In the genomic region with DNA sequence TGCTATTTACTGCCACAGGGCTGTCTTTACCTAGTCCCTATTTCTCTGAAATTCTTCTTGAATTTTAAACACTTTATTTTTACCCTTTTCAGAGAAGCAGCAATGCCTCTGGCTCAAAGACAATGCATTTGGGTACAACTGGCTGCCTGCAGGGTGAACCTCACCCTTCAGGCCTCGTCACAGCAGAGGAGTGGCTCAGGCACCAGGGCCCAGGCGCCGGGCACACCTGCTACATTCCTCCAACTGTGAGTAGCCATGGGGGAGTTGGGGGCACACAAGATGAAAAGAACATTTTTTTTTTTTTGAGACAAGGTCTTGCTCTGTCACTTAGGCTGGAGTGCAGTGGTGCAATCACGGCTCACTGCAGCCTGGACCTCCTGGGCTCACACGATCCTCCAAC, we compare ENCODE assay signal across 32 cellular contexts.
"Had no signal": no experiment of that assay in that cellular context is flagged by ENCODE, and none has a peak within 500 bp of the region (broad histone marks: within the 10 kb centered on the region; RNA-seq: fewer than 3 reads in every experiment).

No MANE protein-coding gene starts in this region.

- H3K4me3 Mint-ChIP-seq: activated CD4-positive, alpha-beta memory T cell treated with anti-CD3 and anti-CD28 coated beads, Interleukin-2, amount 10 ng/mL, durations not matched to agents 7 days and 5 days; activated CD4-positive, alpha-beta T cell treated with anti-CD3 and anti-CD28 coated beads, Interleukin-2, amount 10 ng/mL, durations not matched to agents 7 days and 5 days; activated naive CD8-positive, alpha-beta T cell treated with anti-CD3 and anti-CD28 coated beads for 36 hours; activated naive CD8-positive, alpha-beta T cell treated with anti-CD3 and anti-CD28 coated beads, Interleukin-2, amount 50 U/mL, for 24 hours; activated T-cell treated with anti-CD3 and anti-CD28 coated beads, Interleukin-2, amount 50 U/mL, for 4 hours; activated T-helper 17 cell treated with anti-CD3 and anti-CD28 coated beads, Interleukin-2, amount 50 U/mL, for 72 hours; effector memory CD8-positive, alpha-beta T cell; WTC11 had no signal

- H3K4me1 ChIP-seq: adrenal gland, body of pancreas had no signal

- H3K4me3 ChIP-seq: adrenal gland, body of pancreas had no signal

- H3K27me3 ChIP-seq: adrenal gland, body of pancreas had no signal

- H3K27ac ChIP-seq: adrenal gland, body of pancreas, epithelial cell of prostate, VCaP had no signal

- H3K27ac Mint-ChIP-seq: activated CD4-positive, alpha-beta memory T cell treated with anti-CD3 and anti-CD28 coated beads, Interleukin-2, amount 10 ng/mL, durations not matched to agents 7 days and 5 days; activated CD4-positive, alpha-beta T cell treated with anti-CD3 and anti-CD28 coated beads, Interleukin-2, amount 10 ng/mL, durations not matched to agents 7 days and 5 days; activated naive CD8-positive, alpha-beta T cell treated with anti-CD3 and anti-CD28 coated beads for 36 hours; activated naive CD8-positive, alpha-beta T cell treated with anti-CD3 and anti-CD28 coated beads, Interleukin-2, amount 50 U/mL, for 24 hours; activated T-helper 17 cell treated with anti-CD3 and anti-CD28 coated beads, Interleukin-2, amount 50 U/mL, for 72 hours; effector memory CD8-positive, alpha-beta T cell; WTC11 had no signal

- H3K36me3 Mint-ChIP-seq: activated naive CD8-positive, alpha-beta T cell treated with anti-CD3 and anti-CD28 coated beads for 36 hours; WTC11 had no signal

- DNase-seq: activated CD4-positive, alpha-beta memory T cell treated with anti-CD3 and anti-CD28 coated beads, Interleukin-2, amount 10 ng/mL, durations not matched to agents 7 days and 5 days; activated CD4-positive, alpha-beta T cell treated with anti-CD3 and anti-CD28 coated beads for 1 hour; activated CD4-positive, alpha-beta T cell treated with anti-CD3 and anti-CD28 coated beads for 4 hours; activated CD4-positive, alpha-beta T cell treated with anti-CD3 and anti-CD28 coated beads, Interleukin-2, amount 10 ng/mL, durations not matched to agents 7 days and 5 days; activated CD4-positive, alpha-beta T cell treated with anti-CD3 and anti-CD28 coated beads, Interleukin-2, amount 50 U/mL, for 4 hours; activated CD8-positive, alpha-beta memory T cell treated with anti-CD3 and anti-CD28 coated beads for 24 hours; activated effector memory CD4-positive, alpha-beta T cell treated with Interleukin-2 at 50 U/mL for 16 hours; activated gamma-delta T cell treated with Interleukin-2 at 50 U/mL for 16 hours; activated naive CD4-positive, alpha-beta T cell treated with anti-CD3 and anti-CD28 coated beads, Interleukin-2, amount 50 U/mL, for 16 hours; activated naive CD4-positive, alpha-beta T cell treated with Interleukin-2 at 50 U/mL for 16 hours; activated naive CD8-positive, alpha-beta T cell treated with anti-CD3 and anti-CD28 coated beads for 36 hours; activated naive CD8-positive, alpha-beta T cell treated with anti-CD3 and anti-CD28 coated beads, Interleukin-2, amount 50 U/mL, for 24 hours; activated T-cell treated with anti-CD3 and anti-CD28 coated beads, Interleukin-2, amount 50 U/mL, for 4 hours; adrenal gland; amygdala; aorta; body of pancreas; caudate nucleus; cortex of kidney; dermis blood vessel endothelial cell; effector CD4-positive, alpha-beta T cell; effector memory CD8-positive, alpha-beta T cell; head of caudate nucleus; T-helper 2 cell had no signal

- ATAC-seq: activated naive CD8-positive, alpha-beta T cell treated with anti-CD3 and anti-CD28 coated beads, Interleukin-2, amount 50 U/mL, for 24 hours; activated T-cell treated with anti-CD3 and anti-CD28 coated beads, Interleukin-2, amount 50 U/mL, for 4 hours; activated T-helper 17 cell treated with anti-CD3 and anti-CD28 coated beads, Interleukin-2, amount 50 U/mL, for 72 hours; body of pancreas; effector memory CD8-positive, alpha-beta T cell; WTC11 had no signal

- H3K4me1 Mint-ChIP-seq: activated CD4-positive, alpha-beta memory T cell treated with anti-CD3 and anti-CD28 coated beads, Interleukin-2, amount 10 ng/mL, durations not matched to agents 7 days and 5 days; activated naive CD8-positive, alpha-beta T cell treated with anti-CD3 and anti-CD28 coated beads for 36 hours; activated naive CD8-positive, alpha-beta T cell treated with anti-CD3 and anti-CD28 coated beads, Interleukin-2, amount 50 U/mL, for 24 hours; activated T-helper 17 cell treated with anti-CD3 and anti-CD28 coated beads, Interleukin-2, amount 50 U/mL, for 72 hours had no signal

- FAIRE-seq: colon, endometrium, endothelial cell of umbilical vein, frontal cortex had no signal

- H3K9me3 ChIP-seq: adrenal gland, body of pancreas had no signal

- H3K9me3 Mint-ChIP-seq: activated CD4-positive, alpha-beta memory T cell treated with anti-CD3 and anti-CD28 coated beads, Interleukin-2, amount 10 ng/mL, durations not matched to agents 7 days and 5 days; activated CD4-positive, alpha-beta T cell treated with anti-CD3 and anti-CD28 coated beads, Interleukin-2, amount 10 ng/mL, durations not matched to agents 7 days and 5 days; activated naive CD8-positive, alpha-beta T cell treated with anti-CD3 and anti-CD28 coated beads for 36 hours; activated naive CD8-positive, alpha-beta T cell treated with anti-CD3 and anti-CD28 coated beads, Interleukin-2, amount 50 U/mL, for 24 hours; activated T-cell treated with anti-CD3 and anti-CD28 coated beads, Interleukin-2, amount 50 U/mL, for 4 hours; activated T-helper 17 cell treated with anti-CD3 and anti-CD28 coated beads, Interleukin-2, amount 50 U/mL, for 72 hours; effector memory CD8-positive, alpha-beta T cell; WTC11 had no signal

- H3K36me3 ChIP-seq: adrenal gland had no signal
